1 cellular context compared by ENCODE assay signal in the genomic region with DNA sequence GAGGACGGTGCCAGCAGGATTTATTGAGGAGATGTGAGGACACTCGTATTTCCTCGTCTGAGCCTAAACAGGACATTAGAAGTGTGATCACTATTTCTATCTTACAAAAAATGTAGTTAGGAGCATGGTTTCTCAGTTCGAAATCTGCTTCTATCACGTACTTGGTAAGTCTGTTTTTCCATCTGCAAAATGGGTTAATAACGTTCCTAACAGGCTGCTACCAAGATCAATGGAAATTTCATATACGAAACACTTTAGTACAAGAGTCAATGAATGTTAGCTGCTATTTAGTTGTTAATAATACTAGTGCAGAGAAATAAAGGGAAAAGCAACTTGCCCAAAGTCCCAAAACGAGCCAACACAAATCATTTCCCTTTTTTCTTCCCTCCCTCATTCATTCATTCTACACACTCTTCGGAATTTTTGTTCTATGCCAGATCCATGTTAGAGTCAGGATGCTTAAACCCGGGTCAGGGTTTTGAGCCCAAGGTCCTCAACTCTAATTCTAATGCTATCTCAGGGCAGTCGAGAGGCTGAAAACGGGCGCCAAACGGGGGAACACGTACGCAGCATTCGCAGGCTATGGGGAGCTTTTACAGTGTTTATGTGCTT.
TF ChIP-seq lines count a peak whose summit lies in the region.

No MANE protein-coding gene starts in this region.

TF ChIP-seq in IMR-90, 13 proteins besides CTCF, POLR2A, EP300 and RAD21 (continued from another document):
- 0 out of 2 replicates have a peak, but pooled peaks have one; percentile 15 for TF ChIP-seq CHD1 (IDR thresholded peaks at IDR 0.05; ENCODE audit: low read depth, low read length)
TF ChIP-seq in IMR-90: peak in this region for 1.
